Comparison of ENCODE assay signal across 30 cellular contexts in genomic region chr17:17983776-17984175, GRCh38. TPM values are rescaled to one million over a fixed set of nuclear protein-coding genes. Genes with fewer than 3 reads are reported as not detected.
"Had no signal": no experiment of that assay in that cellular context is flagged by ENCODE, and none has a peak within 500 bp of the region (broad histone marks: within the 10 kb centered on the region; RNA-seq: fewer than 3 reads in every experiment).

No MANE protein-coding gene starts in this region.

- H3K27ac Mint-ChIP-seq: activated CD4-positive, alpha-beta memory T cell treated with anti-CD3 and anti-CD28 coated beads for 36 hours; activated CD4-positive, alpha-beta T cell treated with anti-CD3 and anti-CD28 coated beads, Interleukin-2, amount 10 ng/mL, durations not matched to agents 24 days and 14 days; activated naive CD4-positive, alpha-beta T cell treated with anti-CD3 and anti-CD28 coated beads, Interleukin-2, amount 10 ng/mL, durations not matched to agents 7 days and 5 days; activated naive CD8-positive, alpha-beta T cell treated with anti-CD3 and anti-CD28 coated beads, Interleukin-2, amount 10 ng/mL, durations not matched to agents 7 days and 5 days; activated T-helper 1 cell treated with anti-CD3 and anti-CD28 coated beads, Interleukin-12 subunit alpha, Interleukin-12 subunit beta, Interleukin-2, Interleukin-4 antibody, amounts not matched to agents 30 ng/mL and 10 ng/mL and 1 ng/mL, durations not matched to agents 14 hours and 24 hours and 36 hours; mesothelial cell of epicardium; naive B cell; nephron progenitor cell; progenitor cell of endocrine pancreas; stimulated activated memory B cell treated with anti-CD40 and anti-IgM and Interleukin-4, amounts not matched to agents 10 μg/mL and 1 μg/mL and 100 μg/mL, for 72 hours; stimulated activated naive CD8-positive, alpha-beta T cell treated with anti-CD3 and anti-CD28 coated beads, Interleukin-15, amount 100 ng/mL, for 72 hours; T-helper 17 cell had no signal

- H3K4me3 ChIP-seq: ovary, smooth muscle cell, tibial nerve had no signal

- H3K4me1 Mint-ChIP-seq: activated CD4-positive, alpha-beta T cell treated with anti-CD3 and anti-CD28 coated beads, Interleukin-2, amount 10 ng/mL, durations not matched to agents 24 days and 14 days; activated naive CD4-positive, alpha-beta T cell treated with anti-CD3 and anti-CD28 coated beads, Interleukin-2, amount 10 ng/mL, durations not matched to agents 7 days and 5 days; activated naive CD8-positive, alpha-beta T cell treated with anti-CD3 and anti-CD28 coated beads, Interleukin-2, amount 10 ng/mL, durations not matched to agents 7 days and 5 days; mesothelial cell of epicardium; stimulated activated naive CD8-positive, alpha-beta T cell treated with anti-CD3 and anti-CD28 coated beads, Interleukin-15, amount 100 ng/mL, for 72 hours; T-helper 17 cell had no signal

- H3K4me2 ChIP-seq: smooth muscle cell had no signal

- H3K4me3 Mint-ChIP-seq: activated CD4-positive, alpha-beta memory T cell treated with anti-CD3 and anti-CD28 coated beads for 36 hours; activated CD4-positive, alpha-beta T cell treated with anti-CD3 and anti-CD28 coated beads, Interleukin-2, amount 10 ng/mL, durations not matched to agents 24 days and 14 days; activated naive CD4-positive, alpha-beta T cell treated with anti-CD3 and anti-CD28 coated beads, Interleukin-2, amount 10 ng/mL, durations not matched to agents 7 days and 5 days; activated naive CD8-positive, alpha-beta T cell treated with anti-CD3 and anti-CD28 coated beads, Interleukin-2, amount 10 ng/mL, durations not matched to agents 7 days and 5 days; activated T-helper 1 cell treated with anti-CD3 and anti-CD28 coated beads, Interleukin-12 subunit alpha, Interleukin-12 subunit beta, Interleukin-2, Interleukin-4 antibody, amounts not matched to agents 30 ng/mL and 10 ng/mL and 1 ng/mL, durations not matched to agents 14 hours and 24 hours and 36 hours; mesothelial cell of epicardium; naive B cell; nephron progenitor cell; stimulated activated memory B cell treated with anti-CD40 and anti-IgM and Interleukin-4, amounts not matched to agents 10 μg/mL and 1 μg/mL and 100 μg/mL, for 72 hours; stimulated activated naive CD8-positive, alpha-beta T cell treated with anti-CD3 and anti-CD28 coated beads, Interleukin-15, amount 100 ng/mL, for 72 hours; T-helper 17 cell had no signal

- H3K36me3 ChIP-seq: neutrophil, ovary had no signal

- H3K36me3 Mint-ChIP-seq: activated CD4-positive, alpha-beta memory T cell treated with anti-CD3 and anti-CD28 coated beads for 36 hours; activated naive CD4-positive, alpha-beta T cell treated with anti-CD3 and anti-CD28 coated beads, Interleukin-2, amount 10 ng/mL, durations not matched to agents 7 days and 5 days; activated naive CD8-positive, alpha-beta T cell treated with anti-CD3 and anti-CD28 coated beads, Interleukin-2, amount 10 ng/mL, durations not matched to agents 7 days and 5 days; mesothelial cell of epicardium; naive B cell; stimulated activated memory B cell treated with anti-CD40 and anti-IgM and Interleukin-4, amounts not matched to agents 10 μg/mL and 1 μg/mL and 100 μg/mL, for 72 hours had no signal

- H3K27me3 ChIP-seq: neutrophil, ovary, tibial nerve had no signal

- H3K9me3 ChIP-seq: neutrophil, ovary, tibial nerve had no signal

- H3K9me3 Mint-ChIP-seq: activated CD4-positive, alpha-beta memory T cell treated with anti-CD3 and anti-CD28 coated beads for 36 hours; activated CD4-positive, alpha-beta T cell treated with anti-CD3 and anti-CD28 coated beads, Interleukin-2, amount 10 ng/mL, durations not matched to agents 24 days and 14 days; activated naive CD4-positive, alpha-beta T cell treated with anti-CD3 and anti-CD28 coated beads, Interleukin-2, amount 10 ng/mL, durations not matched to agents 7 days and 5 days; activated naive CD8-positive, alpha-beta T cell treated with anti-CD3 and anti-CD28 coated beads, Interleukin-2, amount 10 ng/mL, durations not matched to agents 7 days and 5 days; activated T-helper 1 cell treated with anti-CD3 and anti-CD28 coated beads, Interleukin-12 subunit alpha, Interleukin-12 subunit beta, Interleukin-2, Interleukin-4 antibody, amounts not matched to agents 30 ng/mL and 10 ng/mL and 1 ng/mL, durations not matched to agents 14 hours and 24 hours and 36 hours; mesothelial cell of epicardium; naive B cell; nephron progenitor cell; stimulated activated memory B cell treated with anti-CD40 and anti-IgM and Interleukin-4, amounts not matched to agents 10 μg/mL and 1 μg/mL and 100 μg/mL, for 72 hours; stimulated activated naive CD8-positive, alpha-beta T cell treated with anti-CD3 and anti-CD28 coated beads, Interleukin-15, amount 100 ng/mL, for 72 hours had no signal

- DNase-seq: activated CD4-positive, alpha-beta memory T cell treated with anti-CD3 and anti-CD28 coated beads for 36 hours; activated CD4-positive, alpha-beta T cell treated with anti-CD3 and anti-CD28 coated beads, Interleukin-2, amount 10 ng/mL, durations not matched to agents 24 days and 14 days; activated CD4-positive, CD25-positive, alpha-beta regulatory T cell treated with anti-CD3 and anti-CD28 coated beads, Interleukin-2, amount 50 U/mL, for 72 hours; activated CD8-positive, alpha-beta memory T cell treated with anti-CD3 and anti-CD28 coated beads, Interleukin-2, amount 50 U/mL, for 4 hours; activated effector memory CD4-positive, alpha-beta T cell treated with anti-CD3 and anti-CD28 coated beads, Interleukin-2, amount 50 U/mL, for 16 hours; activated naive CD4-positive, alpha-beta T cell treated with anti-CD3 and anti-CD28 coated beads, Interleukin-2, amount 10 ng/mL, durations not matched to agents 7 days and 5 days; activated naive CD8-positive, alpha-beta T cell treated with anti-CD3 and anti-CD28 coated beads, Interleukin-2, amount 10 ng/mL, durations not matched to agents 7 days and 5 days; activated T-cell treated with anti-CD3 and anti-CD28 coated beads, Interleukin-2, amount 50 U/mL, for 1 hour; amniotic stem cell; central memory CD4-positive, alpha-beta T cell; dermis blood vessel endothelial cell; effector CD4-positive, alpha-beta T cell; kidney; left colon; naive B cell; nephron progenitor cell; ovary; stimulated activated CD4-positive, alpha-beta T cell treated with anti-CD3 and anti-CD28 coated beads, Interleukin-1b, Interleukin-23, amount 100 ng/mL, for 48 hours; stimulated activated CD4-positive, alpha-beta T cell treated with anti-CD3 and anti-CD28 coated beads, Interleukin-4, amount 100 ng/mL, for 4 hours; stimulated activated CD8-positive, alpha-beta memory T cell treated with anti-CD3 and anti-CD28 coated beads, Interleukin-4, amount 100 ng/mL, for 48 hours; stimulated activated naive CD8-positive, alpha-beta T cell treated with anti-CD3 and anti-CD28 coated beads, Interleukin-15, amount 100 ng/mL, for 72 hours; T-helper 17 cell; T1000 had no signal

- H3K27me3 Mint-ChIP-seq: activated CD4-positive, alpha-beta memory T cell treated with anti-CD3 and anti-CD28 coated beads for 36 hours; activated CD4-positive, alpha-beta T cell treated with anti-CD3 and anti-CD28 coated beads, Interleukin-2, amount 10 ng/mL, durations not matched to agents 24 days and 14 days; activated naive CD8-positive, alpha-beta T cell treated with anti-CD3 and anti-CD28 coated beads, Interleukin-2, amount 10 ng/mL, durations not matched to agents 7 days and 5 days; naive B cell; progenitor cell of endocrine pancreas; stimulated activated memory B cell treated with anti-CD40 and anti-IgM and Interleukin-4, amounts not matched to agents 10 μg/mL and 1 μg/mL and 100 μg/mL, for 72 hours; stimulated activated naive CD8-positive, alpha-beta T cell treated with anti-CD3 and anti-CD28 coated beads, Interleukin-15, amount 100 ng/mL, for 72 hours had no signal

- H3K27ac ChIP-seq: neutrophil, ovary had no signal

RNA-seq across cellular contexts. Expression of gene DRC3, which starts 11.1 kb away (rescaled TPM):
- total RNA-seq: activated T-helper 1 cell treated with anti-CD3 and anti-CD28 coated beads, Interleukin-12 subunit alpha, Interleukin-12 subunit beta, Interleukin-2, Interleukin-4 antibody, amounts not matched to agents 30 ng/mL and 10 ng/mL and 1 ng/mL, durations not matched to agents 14 hours and 24 hours and 36 hours; T-helper 17 cell had no signal
